17 cellular contexts compared by ENCODE assay signal in the genomic region with DNA sequence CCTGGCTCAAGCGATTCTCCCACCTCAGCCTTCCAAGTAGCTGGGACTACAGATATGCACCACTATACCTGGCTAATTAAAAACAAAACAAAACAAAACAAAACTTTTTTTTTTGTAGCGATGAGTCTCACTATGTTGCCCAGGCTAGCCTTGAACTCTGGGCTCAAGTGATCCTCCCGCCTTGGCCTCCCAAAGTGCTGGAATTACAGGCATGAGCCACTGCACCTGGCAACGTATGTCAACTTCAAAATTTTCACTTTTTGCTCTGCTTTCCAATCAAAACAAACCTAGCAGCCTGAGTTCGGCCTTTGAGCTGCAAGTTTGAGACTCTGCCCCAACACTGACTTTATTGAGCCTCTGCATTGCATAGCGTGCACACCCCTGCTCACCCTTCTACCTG. TPM values are rescaled to one million over a fixed set of nuclear protein-coding genes. Genes with fewer than 3 reads are reported as not detected.
A peak's percentile ranks its signal among the peaks of the same experiment; 100 is the strongest.
DNase-seq lines count a peak whose midpoint lies in the region; ATAC-seq and TF ChIP-seq lines count a peak whose summit lies in the region.
"Had no signal": no experiment of that assay in that cellular context is flagged by ENCODE, and none has a peak within 500 bp of the region (broad histone marks: within the 10 kb centered on the region; RNA-seq: fewer than 3 reads in every experiment).

No MANE protein-coding gene starts in this region.

- H3K4me3 ChIP-seq in Loucy (ENCODE audit: low read length, poor library complexity, severe bottlenecking) (peak overlapping the region; percentile 55), testis (no peak overlapping the region)
- H3K4me3 ChIP-seq: pancreas, uterus had no signal

- no peaks in the 10 kb centered on the region for H4K20me1 ChIP-seq in Loucy (ENCODE audit: insufficient read depth, low read length, poor library complexity, severe bottlenecking)

- H3K9me3 ChIP-seq in Loucy (ENCODE audit: insufficient read depth, low read depth, low read length) (no peaks in the 10 kb centered on the region), testis (no peaks in the 10 kb centered on the region)
- H3K9me3 ChIP-seq: pancreas, uterus had no signal

- H3K4me1 ChIP-seq in Loucy (ENCODE audit: insufficient read depth, low read length, poor library complexity, severe bottlenecking), result peaks cover 51% of the 10 kb centered on the region
- peaks cover 14% of the 10 kb centered on the region for H3K4me1 ChIP-seq in foreskin keratinocyte
- H3K4me1 ChIP-seq in testis, result peaks cover 12% of the 10 kb centered on the region
- H3K4me1 ChIP-seq: pancreas, uterus had no signal

- H3K27ac ChIP-seq in foreskin keratinocyte (peak overlapping the region; percentile 5), testis (no peak overlapping the region)
- H3K27ac ChIP-seq: HL-60, pancreas, uterus had no signal

- H3K36me3 ChIP-seq in Loucy (ENCODE audit: insufficient read depth, low read length) (no peaks in the 10 kb centered on the region), testis (ENCODE audit: low read depth, missing control alignments) (no peaks in the 10 kb centered on the region)
- H3K36me3 ChIP-seq: pancreas, uterus had no signal

- no peak overlapping the region for H2AFZ ChIP-seq in Loucy (ENCODE audit: low read length)

- ATAC-seq in activated naive CD8-positive, alpha-beta T cell treated with anti-CD3 and anti-CD28 coated beads, Interleukin-2, amount 10 ng/mL, durations not matched to agents 7 days and 5 days (ENCODE audit: low read depth), result no peak
- no peak for ATAC-seq in foreskin keratinocyte
- ATAC-seq in stimulated activated naive B cell treated with anti-CD40 and anti-IgM and Interleukin-4, amounts not matched to agents 10 μg/mL and 1 μg/mL and 100 μg/mL, for 72 hours (replicated peaks), result no peak

- no peak for DNase-seq in activated naive CD8-positive, alpha-beta T cell treated with anti-CD3 and anti-CD28 coated beads, Interleukin-2, amount 10 ng/mL, durations not matched to agents 7 days and 5 days
- DNase-seq in activated naive CD8-positive, alpha-beta T cell treated with anti-CD3 and anti-CD28 coated beads for 36 hours, result no peak
- DNase-seq in foreskin keratinocyte (no peak), testis (no peak), AG08395 (ENCODE audit: low spot score) (no peak)
- no peak for DNase-seq in stimulated activated naive B cell treated with anti-CD40 and anti-IgM and Interleukin-4, amounts not matched to agents 10 μg/mL and 1 μg/mL and 100 μg/mL, for 72 hours
- DNase-seq in stimulated activated naive CD4-positive, alpha-beta T cell (lab: John Stamatoyannopoulos, UW), result no peak
- DNase-seq: glutamatergic neuron; NCI-H1930; NCI-H446 treated with DMSO at 0.1 percent for 48 hours; stimulated activated CD4-positive, alpha-beta T cell treated with anti-CD3 and anti-CD28 coated beads, Interleukin-2, amount 100 ng/mL, for 24 hours; uterus had no signal

- peaks cover 8% of the 10 kb centered on the region for H3K27me3 Mint-ChIP-seq in activated naive CD8-positive, alpha-beta T cell treated with anti-CD3 and anti-CD28 coated beads, Interleukin-2, amount 10 ng/mL, durations not matched to agents 7 days and 5 days
- peaks cover 3% of the 10 kb centered on the region for H3K27me3 Mint-ChIP-seq in activated naive CD8-positive, alpha-beta T cell treated with anti-CD3 and anti-CD28 coated beads for 36 hours
- H3K27me3 Mint-ChIP-seq in stimulated activated naive B cell treated with anti-CD40 and anti-IgM and Interleukin-4, amounts not matched to agents 10 μg/mL and 1 μg/mL and 100 μg/mL, for 72 hours, result peaks cover 0 to 5% of the 10 kb centered on the region in 2 donors
- H3K27me3 Mint-ChIP-seq: activated naive CD4-positive, alpha-beta T cell treated with anti-CD3 and anti-CD28 coated beads, Interleukin-2, amount 50 U/mL, for 24 hours had no signal

- H3K9ac ChIP-seq in Loucy (ENCODE audit: low read depth, low read length, poor library complexity, severe bottlenecking), result peak overlapping the region; percentile 43

- no peak overlapping the region for H3K27ac Mint-ChIP-seq in activated naive CD8-positive, alpha-beta T cell treated with anti-CD3 and anti-CD28 coated beads, Interleukin-2, amount 10 ng/mL, durations not matched to agents 7 days and 5 days
- H3K27ac Mint-ChIP-seq in activated naive CD8-positive, alpha-beta T cell treated with anti-CD3 and anti-CD28 coated beads for 36 hours, result no peak overlapping the region
- H3K27ac Mint-ChIP-seq in stimulated activated naive B cell treated with anti-CD40 and anti-IgM and Interleukin-4, amounts not matched to agents 10 μg/mL and 1 μg/mL and 100 μg/mL, for 72 hours, result peak overlapping the region; percentile 14
- H3K27ac Mint-ChIP-seq: activated naive CD4-positive, alpha-beta T cell treated with anti-CD3 and anti-CD28 coated beads, Interleukin-2, amount 50 U/mL, for 24 hours had no signal

- POLR2A ChIA-PET in activated naive CD8-positive, alpha-beta T cell treated with anti-CD3 and anti-CD28 coated beads, Interleukin-2, amount 10 ng/mL, durations not matched to agents 7 days and 5 days (lab: Charles Lee), result interaction anchor here (1.1 kb wide), 1 partner anchor 362 kb away, joined by 3 read pairs; the partner anchor contains the start of genes ATPAF2 and GID4

- TF ChIP-seq POLR2A in testis (IDR thresholded peaks at IDR 0.05), result no peak

- peaks cover 1% of the 10 kb centered on the region for H3K27me3 ChIP-seq in Loucy (ENCODE audit: insufficient read depth, low read length, poor library complexity, severe bottlenecking)
- H3K27me3 ChIP-seq in foreskin keratinocyte, result no peaks in the 10 kb centered on the region
- H3K27me3 ChIP-seq in testis, result no peaks in the 10 kb centered on the region
- H3K27me3 ChIP-seq: pancreas, uterus had no signal

- WGBS in testis, 2 donors, result 82 to 91% methylated on average over 6 of the region's 6 CpGs

- intact Hi-C loops in testis (cut with DNase I; ENCODE audit: low total_unique reads), result no loop called here

- H3F3A ChIP-seq in Loucy (ENCODE audit: low read depth), result peaks cover 10% of the 10 kb centered on the region; the same call in 1 of the 2 replicates

- peaks cover 2% of the 10 kb centered on the region for H3K79me2 ChIP-seq in Loucy (ENCODE audit: insufficient read depth, low read length)

- peak overlapping the region; percentile 59 for H3K4me2 ChIP-seq in Loucy (ENCODE audit: low read depth, low read length, poor library complexity, severe bottlenecking)

- H3K4me3 Mint-ChIP-seq in activated naive CD8-positive, alpha-beta T cell treated with anti-CD3 and anti-CD28 coated beads, Interleukin-2, amount 10 ng/mL, durations not matched to agents 7 days and 5 days, result peak overlapping the region; percentile 68
- H3K4me3 Mint-ChIP-seq in activated naive CD8-positive, alpha-beta T cell treated with anti-CD3 and anti-CD28 coated beads for 36 hours, result no peak overlapping the region
- H3K4me3 Mint-ChIP-seq in stimulated activated naive B cell treated with anti-CD40 and anti-IgM and Interleukin-4, amounts not matched to agents 10 μg/mL and 1 μg/mL and 100 μg/mL, for 72 hours, result no peak overlapping the region
- H3K4me3 Mint-ChIP-seq: activated CD4-positive, alpha-beta T cell treated with anti-CD3 and anti-CD28 coated beads, Interleukin-2, amount 10 ng/mL, durations not matched to agents 7 days and 5 days; activated naive CD4-positive, alpha-beta T cell treated with anti-CD3 and anti-CD28 coated beads, Interleukin-2, amount 50 U/mL, for 24 hours had no signal

- H3K9me2 ChIP-seq in Loucy (replicated peaks; ENCODE audit: low read depth, low read length), result no peaks in the 10 kb centered on the region

- TF ChIP-seq CTCF in Loucy (conservative IDR thresholded peaks at IDR 0.05; ENCODE audit: low read length) (no peak), foreskin keratinocyte (conservative IDR thresholded peaks at IDR 0.05) (no peak), testis (IDR thresholded peaks at IDR 0.05) (no peak)

- H3K4me1 Mint-ChIP-seq in activated naive CD8-positive, alpha-beta T cell treated with anti-CD3 and anti-CD28 coated beads, Interleukin-2, amount 10 ng/mL, durations not matched to agents 7 days and 5 days, result peaks cover 47% of the 10 kb centered on the region
- H3K4me1 Mint-ChIP-seq in activated naive CD8-positive, alpha-beta T cell treated with anti-CD3 and anti-CD28 coated beads for 36 hours, result peaks cover 23% of the 10 kb centered on the region
- peaks cover 14 to 22% of the 10 kb centered on the region in 2 donors for H3K4me1 Mint-ChIP-seq in stimulated activated naive B cell treated with anti-CD40 and anti-IgM and Interleukin-4, amounts not matched to agents 10 μg/mL and 1 μg/mL and 100 μg/mL, for 72 hours

- no peaks in the 10 kb centered on the region for H3K36me3 Mint-ChIP-seq in activated naive CD8-positive, alpha-beta T cell treated with anti-CD3 and anti-CD28 coated beads, Interleukin-2, amount 10 ng/mL, durations not matched to agents 7 days and 5 days
- no peaks in the 10 kb centered on the region for H3K36me3 Mint-ChIP-seq in activated naive CD8-positive, alpha-beta T cell treated with anti-CD3 and anti-CD28 coated beads for 36 hours
- no peaks in the 10 kb centered on the region for H3K36me3 Mint-ChIP-seq in stimulated activated naive B cell treated with anti-CD40 and anti-IgM and Interleukin-4, amounts not matched to agents 10 μg/mL and 1 μg/mL and 100 μg/mL, for 72 hours
- H3K36me3 Mint-ChIP-seq: activated naive CD4-positive, alpha-beta T cell treated with anti-CD3 and anti-CD28 coated beads, Interleukin-2, amount 50 U/mL, for 24 hours had no signal

- no peaks in the 10 kb centered on the region for H3K9me3 Mint-ChIP-seq in activated naive CD8-positive, alpha-beta T cell treated with anti-CD3 and anti-CD28 coated beads, Interleukin-2, amount 10 ng/mL, durations not matched to agents 7 days and 5 days
- no peaks in the 10 kb centered on the region for H3K9me3 Mint-ChIP-seq in activated naive CD8-positive, alpha-beta T cell treated with anti-CD3 and anti-CD28 coated beads for 36 hours
- H3K9me3 Mint-ChIP-seq in stimulated activated naive B cell treated with anti-CD40 and anti-IgM and Interleukin-4, amounts not matched to agents 10 μg/mL and 1 μg/mL and 100 μg/mL, for 72 hours, result no peaks in the 10 kb centered on the region
- H3K9me3 Mint-ChIP-seq: activated CD4-positive, alpha-beta T cell treated with anti-CD3 and anti-CD28 coated beads, Interleukin-2, amount 10 ng/mL, durations not matched to agents 7 days and 5 days; activated naive CD4-positive, alpha-beta T cell treated with anti-CD3 and anti-CD28 coated beads, Interleukin-2, amount 50 U/mL, for 24 hours had no signal

RNA-seq across cellular contexts. Expression of gene RAI1, which starts 4.5 kb away (rescaled TPM):
- 10 to 100 TPM; 25.0 to 25.5 TPM for total RNA-seq in activated naive CD8-positive, alpha-beta T cell treated with anti-CD3 and anti-CD28 coated beads, Interleukin-2, amount 10 ng/mL, durations not matched to agents 7 days and 5 days
- total RNA-seq in activated naive CD8-positive, alpha-beta T cell treated with anti-CD3 and anti-CD28 coated beads for 36 hours, result 10 to 100 TPM; 19.6 to 21.1 TPM
- total RNA-seq in foreskin keratinocyte (15.0 and 16.3 TPM in 2 replicates), testis (10 to 100 TPM; 42.8 to 44.5 TPM)
- polyA plus RNA-seq in foreskin keratinocyte (11.1 and 12.0 TPM in 2 replicates), testis (ENCODE audit: insufficient read depth, low read depth, low replicate concordance) (17.5 TPM)
